In the genomic region with DNA sequence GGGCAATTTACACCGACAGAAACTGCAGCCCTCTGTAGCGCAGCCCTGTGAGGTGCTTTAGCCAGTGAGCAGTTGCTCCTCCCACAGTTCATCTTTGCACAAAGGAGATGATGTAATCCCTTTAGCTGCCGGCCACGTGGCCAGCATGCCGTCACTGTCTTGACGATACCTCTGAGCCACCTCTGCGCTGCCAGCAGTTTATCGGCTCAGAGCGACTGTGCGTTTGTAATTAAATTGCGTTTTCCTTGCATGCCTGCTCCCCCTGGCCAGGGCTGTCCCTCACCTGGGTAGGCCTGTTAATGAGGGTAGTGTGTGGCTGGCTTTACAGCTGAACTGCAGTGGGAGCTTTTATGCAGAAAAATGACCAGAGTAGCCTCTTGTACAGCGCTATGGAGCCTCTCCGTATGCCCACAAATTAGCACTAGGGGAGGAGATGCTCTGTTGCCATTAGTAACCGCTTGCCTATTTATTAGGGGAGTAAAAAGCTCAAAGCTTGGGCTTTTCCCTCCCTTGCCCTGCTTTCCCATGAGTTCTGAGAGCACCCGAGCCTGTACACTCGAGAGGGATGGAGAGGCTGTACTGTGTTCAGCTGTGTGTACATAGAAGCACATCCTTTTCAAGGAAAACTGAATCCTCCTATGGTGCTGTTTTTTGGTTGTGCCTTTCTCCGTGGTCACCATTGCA, we compare ENCODE assay signal across 8 cellular contexts.
DNase-seq lines count a peak whose midpoint lies in the region; ATAC-seq and TF ChIP-seq lines count a peak whose summit lies in the region.

No MANE protein-coding gene starts in this region.

- peak in 1 of 2 donors; percentile 37 for TF ChIP-seq EP300 in tibial nerve (IDR thresholded peaks at IDR 0.05)

- TF ChIP-seq POLR2A in right lobe of liver (IDR thresholded peaks at IDR 0.05) (no peak), tibial nerve (IDR thresholded peaks at IDR 0.05) (peak in 1 of 2 donors; percentile 25)

- H3K4me3 ChIP-seq in right lobe of liver (no peak overlapping the region), tibial nerve (peak overlapping the region in 1 of 4 donors; percentile 25)

- H3K27me3 ChIP-seq in right lobe of liver (no peaks in the 10 kb centered on the region), tibial nerve (no peaks in the 10 kb centered on the region)

- H3K4me1 ChIP-seq in right lobe of liver: peaks cover 0 to 8% (median 4%) of the 10 kb centered on the region in 4 donors
- peaks cover 0 to 55% (median 14%) of the 10 kb centered on the region in 4 donors for H3K4me1 ChIP-seq in tibial nerve

- ATAC-seq in GM19463 (IDR thresholded peaks at IDR 0.05; ENCODE audit: unreplicated experiment) (peak; percentile 27), right lobe of liver (peak; percentile 40 to 50 (median 44)), GM18909 (IDR thresholded peaks at IDR 0.05; ENCODE audit: poor library complexity, unreplicated experiment) (no peak)

- H3K9me3 ChIP-seq in right lobe of liver: no peaks in the 10 kb centered on the region
- H3K9me3 ChIP-seq in tibial nerve: no peaks in the 10 kb centered on the region

- intact Hi-C loops in right lobe of liver (cut with DNase I): no loop called here

- H3K36me3 ChIP-seq in right lobe of liver: no peaks in the 10 kb centered on the region
- H3K36me3 ChIP-seq in tibial nerve: no peaks in the 10 kb centered on the region

- peak; percentile 89 for DNase-seq in NCI-H2107 (lab: John Stamatoyannopoulos, UW)
- DNase-seq in cerebellar nuclear complex (lab: John Stamatoyannopoulos, UW): peak; percentile 70 to 87
- peak in 1 of 3 donors; percentile 31 for DNase-seq in right lobe of liver
- DNase-seq in tibial nerve (ENCODE audit: low spot score in 2 of 2): peak; percentile 47 to 52
- DNase-seq in activated T-cell treated with anti-CD3 and anti-CD28 coated beads for 4 hours: no peak
- no peak for DNase-seq in activated naive CD4-positive, alpha-beta T cell treated with Interleukin-2 at 50 U/mL for 16 hours

- TF ChIP-seq CTCF in right lobe of liver (IDR thresholded peaks at IDR 0.05) (no peak), tibial nerve (IDR thresholded peaks at IDR 0.05) (no peak)

- 62% methylated on average over 12 of the region's 17 CpGs for WGBS in right lobe of liver (ENCODE audit: insufficient coverage, low coverage, low lambda C conversion rate, missing lambda C conversion rate)
- WGBS in tibial nerve, 2 donors: 23 to 31% methylated on average over 17 of the region's 17 CpGs

- H3K27ac ChIP-seq in right lobe of liver (no peak overlapping the region), tibial nerve (peak overlapping the region in 2 of 4 donors; percentile 21 to 53)

Comparison
In these comparisons a context has a peak if more than half of its experiments do, and no peak if none do; other contexts are left out.
1. DNase-seq: peak in NCI-H2107 (single experiment), cerebellar nuclear complex (2 of 2) and tibial nerve (2 of 2); none in activated T-cell treated with anti-CD3 and anti-CD28 coated beads for 4 hours (single experiment) and activated naive CD4-positive, alpha-beta T cell treated with Interleukin-2 at 50 U/mL for 16 hours (single experiment).